ENCODE assay signal across 8 cellular contexts in the genomic region with DNA sequence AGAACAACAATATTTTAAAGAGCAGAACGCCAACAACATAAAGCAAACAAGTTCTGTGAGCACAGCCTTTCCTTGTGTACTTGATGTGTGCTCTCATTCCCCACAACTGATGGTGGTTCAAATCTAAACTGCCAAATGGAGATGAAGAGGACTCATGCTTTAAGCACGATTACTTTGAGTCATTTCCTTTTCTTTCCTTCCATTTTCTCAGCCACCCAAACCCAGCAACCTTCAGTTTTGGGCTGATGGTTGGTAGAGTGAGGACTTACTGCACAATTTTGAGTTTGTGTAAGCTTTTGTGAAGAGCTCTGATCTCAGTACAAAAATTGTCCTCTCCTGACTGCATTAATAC. TPM values are rescaled to one million over a fixed set of nuclear protein-coding genes. Genes with fewer than 3 reads are reported as not detected.
DNase-seq lines count a peak whose midpoint lies in the region; ATAC-seq and TF ChIP-seq lines count a peak whose summit lies in the region.

No MANE protein-coding gene starts in this region.

- no peaks in the 10 kb centered on the region for H3K36me3 ChIP-seq in CD4-positive, CD25-positive, alpha-beta regulatory T cell (ENCODE audit: control insufficient read depth, insufficient read depth, low read length)

- H3K27ac ChIP-seq in CD4-positive, CD25-positive, alpha-beta regulatory T cell (ENCODE audit: insufficient read depth, low read length, poor library complexity, severe bottlenecking) = peak overlapping the region; percentile 75
- peak overlapping the region; percentile 54; the same call in 1 of the 2 replicates for H3K27ac ChIP-seq in HL-60 (replicated peaks)

- CTCF ChIA-PET in activated naive CD4-positive, alpha-beta T cell treated with anti-CD3 and anti-CD28 coated beads for 36 hours (lab: Charles Lee) = interaction anchor here (0.6 to 5.4 kb wide), 3 partner anchors 22 to 34 kb away, joined by 3 to 43 read pairs (median 3); no protein-coding TSS in a partner anchor

- peak in 1 of 3 donors; percentile 77 for DNase-seq in CD4-positive, CD25-positive, alpha-beta regulatory T cell
- no peak for DNase-seq in HL-60 (ENCODE audit: low read depth in 1 of 2, low spot score in 1 of 2)
- peak; percentile 76 for DNase-seq in activated naive CD4-positive, alpha-beta T cell treated with anti-CD3 and anti-CD28 coated beads for 36 hours
- DNase-seq in memory B cell (ENCODE audit: low spot score in 2 of 2) = no peak
- DNase-seq in iPS-NIHi11 (ENCODE audit: low spot score) = no peak
- DNase-seq in DMS153 treated with DMSO at 0.1 percent for 48 hours (lab: John Stamatoyannopoulos, UW; ENCODE audit: unreplicated experiment) = no peak
- no peak for DNase-seq in cerebellar cortex (ENCODE audit: low spot score)

- no peaks in the 10 kb centered on the region for H3K9me3 ChIP-seq in CD4-positive, CD25-positive, alpha-beta regulatory T cell (ENCODE audit: control insufficient read depth in 2 of 2, low read length in 2 of 2)

- no peak for TF ChIP-seq CTCF in HL-60 (IDR thresholded peaks at IDR 0.05; ENCODE audit: insufficient read depth, low read length)

- H3K36me3 Mint-ChIP-seq in CD4-positive, CD25-positive, alpha-beta regulatory T cell = no peaks in the 10 kb centered on the region
- H3K36me3 Mint-ChIP-seq in activated naive CD4-positive, alpha-beta T cell treated with anti-CD3 and anti-CD28 coated beads for 36 hours (ENCODE audit: low read depth) = peaks cover 15% of the 10 kb centered on the region
- H3K36me3 Mint-ChIP-seq in memory B cell = no peaks in the 10 kb centered on the region

- intact Hi-C loops in activated naive CD4-positive, alpha-beta T cell treated with anti-CD3 and anti-CD28 coated beads for 36 hours (cut with micrococcal nuclease) = loop anchor here (1.0 to 10.0 kb wide), 7 partner anchors 26 to 1092 kb away; a partner anchor contains a TSS

- peaks cover 28 to 58% (median 44%) of the 10 kb centered on the region in 4 donors for H3K4me1 Mint-ChIP-seq in CD4-positive, CD25-positive, alpha-beta regulatory T cell
- H3K4me1 Mint-ChIP-seq in activated naive CD4-positive, alpha-beta T cell treated with anti-CD3 and anti-CD28 coated beads for 36 hours (ENCODE audit: low read depth) = peaks cover 39% of the 10 kb centered on the region
- peaks cover 23% of the 10 kb centered on the region for H3K4me1 Mint-ChIP-seq in memory B cell

- no peaks in the 10 kb centered on the region for H3K27me3 Mint-ChIP-seq in CD4-positive, CD25-positive, alpha-beta regulatory T cell
- no peaks in the 10 kb centered on the region for H3K27me3 Mint-ChIP-seq in activated naive CD4-positive, alpha-beta T cell treated with anti-CD3 and anti-CD28 coated beads for 36 hours (ENCODE audit: low read depth)
- H3K27me3 Mint-ChIP-seq in memory B cell = no peaks in the 10 kb centered on the region

- H3K4me3 ChIP-seq in CD4-positive, CD25-positive, alpha-beta regulatory T cell (ENCODE audit: low read depth, low read length) = peak overlapping the region; percentile 89
- peak overlapping the region; percentile 65 for H3K4me3 ChIP-seq in HL-60 (replicated peaks; ENCODE audit: insufficient read depth, low read length)

- H3K27me3 ChIP-seq in CD4-positive, CD25-positive, alpha-beta regulatory T cell (ENCODE audit: control insufficient read depth, insufficient read depth, low read length) = no peaks in the 10 kb centered on the region
- H3K27me3 ChIP-seq in HL-60 (ENCODE audit: insufficient read depth, poor library complexity, severe bottlenecking) = no peaks in the 10 kb centered on the region

- H3K9me3 Mint-ChIP-seq in CD4-positive, CD25-positive, alpha-beta regulatory T cell = peaks cover 0 to 1% (median 0%) of the 10 kb centered on the region in 7 donors
- no peaks in the 10 kb centered on the region for H3K9me3 Mint-ChIP-seq in activated naive CD4-positive, alpha-beta T cell treated with anti-CD3 and anti-CD28 coated beads for 36 hours
- H3K9me3 Mint-ChIP-seq in memory B cell = no peaks in the 10 kb centered on the region

- no peak for ATAC-seq in CD4-positive, CD25-positive, alpha-beta regulatory T cell (ENCODE audit: low read depth in 2 of 2)
- ATAC-seq in memory B cell (ENCODE audit: low read depth) (no peak), GM21529 (IDR thresholded peaks at IDR 0.05; ENCODE audit: unreplicated experiment) (no peak)

- peaks cover 25% of the 10 kb centered on the region for H3K4me1 ChIP-seq in CD4-positive, CD25-positive, alpha-beta regulatory T cell (ENCODE audit: control insufficient read depth, insufficient read depth, low read length, poor library complexity, severe bottlenecking)

- H3K4me3 Mint-ChIP-seq in CD4-positive, CD25-positive, alpha-beta regulatory T cell = peak overlapping the region; percentile 88 to 98 (median 93)
- peak overlapping the region; percentile 92 for H3K4me3 Mint-ChIP-seq in activated naive CD4-positive, alpha-beta T cell treated with anti-CD3 and anti-CD28 coated beads for 36 hours
- H3K4me3 Mint-ChIP-seq in memory B cell = peak overlapping the region; percentile 83

- peak overlapping the region; percentile 90 to 99 (median 94) for H3K27ac Mint-ChIP-seq in CD4-positive, CD25-positive, alpha-beta regulatory T cell
- peak overlapping the region; percentile 96 for H3K27ac Mint-ChIP-seq in activated naive CD4-positive, alpha-beta T cell treated with anti-CD3 and anti-CD28 coated beads for 36 hours
- peak overlapping the region; percentile 99 for H3K27ac Mint-ChIP-seq in memory B cell

RNA-seq across cellular contexts. Expression of a gene that starts 1.7 kb away (rescaled TPM):
- total RNA-seq in CD4-positive, CD25-positive, alpha-beta regulatory T cell = 95.8 TPM
- polyA plus RNA-seq in CD4-positive, CD25-positive, alpha-beta regulatory T cell = 1 to 10 TPM; 5.9 to 7.6 (median 7.0) TPM
- 100 to 1,000 TPM; 246 to 250 TPM for total RNA-seq in activated naive CD4-positive, alpha-beta T cell treated with anti-CD3 and anti-CD28 coated beads for 36 hours

RNA-seq across cellular contexts. Expression of a gene that starts 16.9 kb away (rescaled TPM):
- 41.8 TPM for total RNA-seq in CD4-positive, CD25-positive, alpha-beta regulatory T cell
- polyA plus RNA-seq in CD4-positive, CD25-positive, alpha-beta regulatory T cell = 10 to 100 TPM; 10.3 to 13.0 (median 12.3) TPM
- 10 to 100 TPM; 36.3 to 40.5 TPM for total RNA-seq in activated naive CD4-positive, alpha-beta T cell treated with anti-CD3 and anti-CD28 coated beads for 36 hours
